Comparison of ENCODE assay signal across 11 cellular contexts in the genomic region with DNA sequence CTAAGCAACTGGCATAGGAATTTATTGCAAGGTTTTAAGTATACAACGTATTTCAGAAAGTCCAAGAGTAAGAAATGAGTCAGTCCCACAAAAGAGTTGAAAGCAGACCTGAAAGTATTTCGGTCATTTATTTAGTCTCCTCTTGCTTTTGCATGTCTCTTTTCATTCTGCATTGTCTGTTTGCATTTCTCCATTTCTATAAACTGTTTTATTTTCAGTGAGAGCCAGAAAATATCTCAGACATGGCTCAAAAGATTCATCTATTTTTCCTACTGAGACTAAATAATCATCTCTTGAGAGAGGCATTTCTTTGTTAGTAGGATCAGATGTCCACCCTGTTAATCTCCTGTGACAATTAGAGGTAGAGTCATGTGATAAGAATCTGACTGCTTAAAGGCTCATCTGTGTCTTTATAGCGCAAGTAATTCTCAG.
DNase-seq lines count a peak whose midpoint lies in the region; ATAC-seq and TF ChIP-seq lines count a peak whose summit lies in the region.
"Had no signal": no experiment of that assay in that cellular context is flagged by ENCODE, and none has a peak within 500 bp of the region (broad histone marks: within the 10 kb centered on the region; RNA-seq: fewer than 3 reads in every experiment).

No MANE protein-coding gene starts in this region.

- no peak overlapping the region for H3K9ac ChIP-seq in Karpas-422 (ENCODE audit: low read length)

- H3K4me1 ChIP-seq in Karpas-422 (ENCODE audit: low read length): no peaks in the 10 kb centered on the region

- H3K79me2 ChIP-seq in Karpas-422 (ENCODE audit: low read length): no peaks in the 10 kb centered on the region

- no peak overlapping the region for H3K27ac ChIP-seq in Karpas-422 (ENCODE audit: low read length)

- H3K4me3 ChIP-seq in HFF-Myc (replicated peaks; ENCODE audit: low read depth, low read length) (no peak overlapping the region), Karpas-422 (ENCODE audit: low read length) (no peak overlapping the region)

- no peaks in the 10 kb centered on the region for H3K27me3 Mint-ChIP-seq in progenitor cell of endocrine pancreas
- H3K27me3 Mint-ChIP-seq: dendritic cell treated with granulocyte-macrophage colony-stimulating factor and Interleukin-4, amounts not matched to agents 40 ng/mL and 50 ng/mL, for 4 days had no signal

- no peak overlapping the region for H3K27ac Mint-ChIP-seq in progenitor cell of endocrine pancreas
- H3K27ac Mint-ChIP-seq: dendritic cell treated with granulocyte-macrophage colony-stimulating factor and Interleukin-4, amounts not matched to agents 40 ng/mL and 50 ng/mL, for 4 days had no signal

- no peaks in the 10 kb centered on the region for H4K20me1 ChIP-seq in Karpas-422 (ENCODE audit: insufficient read depth, low read depth, low read length)

- peak; percentile 32 for DNase-seq in HFF-Myc (ENCODE audit: extremely low read depth, low read depth)
- DNase-seq in left kidney (ENCODE audit: low read depth, low spot score): peak; percentile 27
- DNase-seq in activated CD8-positive, alpha-beta memory T cell treated with anti-CD3 and anti-CD28 coated beads for 24 hours: no peak
- DNase-seq in cardiac septum (ENCODE audit: low spot score): no peak
- DNase-seq in progenitor cell of endocrine pancreas (ENCODE audit: low spot score, unreplicated experiment): no peak
- no peak for DNase-seq in Karpas-422
- DNase-seq: activated CD4-positive, alpha-beta T cell treated with anti-CD3 and anti-CD28 coated beads, Interleukin-2, amount 50 U/mL, for 1 hour; kidney had no signal

- H3K27me3 ChIP-seq in Karpas-422 (ENCODE audit: low read length): no peaks in the 10 kb centered on the region

- H3K9me3 ChIP-seq in Karpas-422 (ENCODE audit: low read length): peaks cover 5% of the 10 kb centered on the region; the same call in 1 of the 2 replicates

- ATAC-seq in GM18870 (IDR thresholded peaks at IDR 0.05; ENCODE audit: unreplicated experiment) (peak; percentile 86), HG03469 (IDR thresholded peaks at IDR 0.05; ENCODE audit: unreplicated experiment) (peak; percentile 43)

- no peak overlapping the region for H2AFZ ChIP-seq in Karpas-422 (ENCODE audit: low read length)

- intact Hi-C loops in cardiac septum (cut with DNase I): no loop called here

- H3K36me3 ChIP-seq in Karpas-422 (ENCODE audit: insufficient read depth, low read length): no peaks in the 10 kb centered on the region

- H3K4me3 Mint-ChIP-seq in progenitor cell of endocrine pancreas (ENCODE audit: low read depth): no peak overlapping the region
- H3K4me3 Mint-ChIP-seq: dendritic cell treated with granulocyte-macrophage colony-stimulating factor and Interleukin-4, amounts not matched to agents 40 ng/mL and 50 ng/mL, for 4 days had no signal

- no peak for TF ChIP-seq CTCF in HFF-Myc (IDR thresholded peaks at IDR 0.05; ENCODE audit: low read depth, low read length, missing control alignments)
- TF ChIP-seq CTCF in progenitor cell of endocrine pancreas (IDR thresholded peaks at IDR 0.05; ENCODE audit: unreplicated experiment): no peak

- no peak overlapping the region for H3K4me2 ChIP-seq in Karpas-422 (ENCODE audit: low read depth, low read length, poor library complexity, severe bottlenecking)

- H3K36me3 Mint-ChIP-seq in progenitor cell of endocrine pancreas (ENCODE audit: insufficient read depth): no peaks in the 10 kb centered on the region

- peaks cover 6% of the 10 kb centered on the region for H3K4me1 Mint-ChIP-seq in progenitor cell of endocrine pancreas (ENCODE audit: low read depth)

- no peaks in the 10 kb centered on the region for H3K9me3 Mint-ChIP-seq in progenitor cell of endocrine pancreas (ENCODE audit: low read depth)
- H3K9me3 Mint-ChIP-seq: dendritic cell treated with granulocyte-macrophage colony-stimulating factor and Interleukin-4, amounts not matched to agents 40 ng/mL and 50 ng/mL, for 4 days had no signal

- no peaks in the 10 kb centered on the region for H3K9me2 ChIP-seq in Karpas-422 (replicated peaks; ENCODE audit: insufficient read depth, low read length)

Comparison
In these comparisons a context has a peak if more than half of its experiments do, and no peak if none do; other contexts are left out.
1. DNase-seq: peak in HFF-Myc (single experiment) and left kidney (single experiment); none in activated CD8-positive, alpha-beta memory T cell treated with anti-CD3 and anti-CD28 coated beads for 24 hours (single experiment), cardiac septum (single experiment), progenitor cell of endocrine pancreas (single experiment) and Karpas-422 (single experiment).